Comparison of ENCODE assay signal across 10 cellular contexts in genomic region chr10:78981257-78981969, GRCh38.
DNase-seq lines count a peak whose midpoint lies in the region; ATAC-seq and TF ChIP-seq lines count a peak whose summit lies in the region.
"Had no signal": no experiment of that assay in that cellular context is flagged by ENCODE, and none has a peak within 500 bp of the region (broad histone marks: within the 10 kb centered on the region; RNA-seq: fewer than 3 reads in every experiment).

No MANE protein-coding gene starts in this region.

- H3K27ac Mint-ChIP-seq in activated T-helper 2 cell treated with anti-CD3 and anti-CD28 coated beads, Interferon-gamma antibody, Interleukin-2, Interleukin-4, amounts not matched to agents 10 μg/mL and 5 μg/mL and 100 μg/mL, durations not matched to agents 14 hours and 24 hours and 36 hours = no peak overlapping the region
- H3K27ac Mint-ChIP-seq in mesothelial cell of epicardium = no peak overlapping the region

- H3K27ac ChIP-seq in caudate nucleus (ENCODE audit: low read depth, low read length) = no peak overlapping the region
- H3K27ac ChIP-seq: coronary artery had no signal

- peaks cover 4% of the 10 kb centered on the region for H3K27me3 Mint-ChIP-seq in activated T-helper 2 cell treated with anti-CD3 and anti-CD28 coated beads, Interferon-gamma antibody, Interleukin-2, Interleukin-4, amounts not matched to agents 10 μg/mL and 5 μg/mL and 100 μg/mL, durations not matched to agents 14 hours and 24 hours and 36 hours (ENCODE audit: low read depth)
- no peaks in the 10 kb centered on the region for H3K27me3 Mint-ChIP-seq in mesothelial cell of epicardium (ENCODE audit: low read depth)

- no peaks in the 10 kb centered on the region for H3K36me3 Mint-ChIP-seq in activated T-helper 2 cell treated with anti-CD3 and anti-CD28 coated beads, Interferon-gamma antibody, Interleukin-2, Interleukin-4, amounts not matched to agents 10 μg/mL and 5 μg/mL and 100 μg/mL, durations not matched to agents 14 hours and 24 hours and 36 hours (ENCODE audit: low read depth)
- no peaks in the 10 kb centered on the region for H3K36me3 Mint-ChIP-seq in mesothelial cell of epicardium

- no peaks in the 10 kb centered on the region for H3K9me3 Mint-ChIP-seq in activated T-helper 2 cell treated with anti-CD3 and anti-CD28 coated beads, Interferon-gamma antibody, Interleukin-2, Interleukin-4, amounts not matched to agents 10 μg/mL and 5 μg/mL and 100 μg/mL, durations not matched to agents 14 hours and 24 hours and 36 hours
- H3K9me3 Mint-ChIP-seq in mesothelial cell of epicardium = no peaks in the 10 kb centered on the region
- H3K9me3 Mint-ChIP-seq: neural crest cell had no signal

- DNase-seq in GM10266 (ENCODE audit: extremely low spot score) (peak; percentile 57), NAMALWA (ENCODE audit: low spot score) (no peak), caudate nucleus (lab: John Stamatoyannopoulos, UW) (no peak), mesothelial cell of epicardium (ENCODE audit: low spot score in 2 of 2, unreplicated experiment in 2 of 2) (no peak)
- DNase-seq in activated T-helper 2 cell treated with anti-CD3 and anti-CD28 coated beads, Interferon-gamma antibody, Interleukin-2, Interleukin-4, amounts not matched to agents 10 μg/mL and 5 μg/mL and 100 μg/mL, durations not matched to agents 14 hours and 24 hours and 36 hours (ENCODE audit: low spot score) = peak; percentile 15

- no peak overlapping the region for H3K4me3 Mint-ChIP-seq in activated T-helper 2 cell treated with anti-CD3 and anti-CD28 coated beads, Interferon-gamma antibody, Interleukin-2, Interleukin-4, amounts not matched to agents 10 μg/mL and 5 μg/mL and 100 μg/mL, durations not matched to agents 14 hours and 24 hours and 36 hours (ENCODE audit: low read depth)
- H3K4me3 Mint-ChIP-seq in mesothelial cell of epicardium = no peak overlapping the region
- H3K4me3 Mint-ChIP-seq: neural crest cell had no signal

- TF ChIP-seq CTCF in GM10266 (IDR thresholded peaks at IDR 0.05; ENCODE audit: control insufficient read depth, insufficient read depth, low read depth, missing control alignments) = no peak
- TF ChIP-seq CTCF in mesothelial cell of epicardium (IDR thresholded peaks at IDR 0.05; ENCODE audit: unreplicated experiment) = no peak

- H3K4me1 Mint-ChIP-seq in activated T-helper 2 cell treated with anti-CD3 and anti-CD28 coated beads, Interferon-gamma antibody, Interleukin-2, Interleukin-4, amounts not matched to agents 10 μg/mL and 5 μg/mL and 100 μg/mL, durations not matched to agents 14 hours and 24 hours and 36 hours (ENCODE audit: low read depth) = peaks cover 13% of the 10 kb centered on the region
- H3K4me1 Mint-ChIP-seq in mesothelial cell of epicardium = peaks cover 30% of the 10 kb centered on the region

- intact Hi-C loops in activated T-helper 2 cell treated with anti-CD3 and anti-CD28 coated beads, Interferon-gamma antibody, Interleukin-2, Interleukin-4, amounts not matched to agents 10 μg/mL and 5 μg/mL and 100 μg/mL, durations not matched to agents 14 hours and 24 hours and 36 hours (cut with micrococcal nuclease) = no loop called here

- ATAC-seq in GM18873 (IDR thresholded peaks at IDR 0.05; ENCODE audit: low FRiP score, unreplicated experiment) (peak; percentile 57), HG02973 (IDR thresholded peaks at IDR 0.05; ENCODE audit: unreplicated experiment) (peak; percentile 65), HG03139 (IDR thresholded peaks at IDR 0.05; ENCODE audit: unreplicated experiment) (no peak)

Comparison
In these comparisons a context has a peak if more than half of its experiments do, and no peak if none do; other contexts are left out.
1. DNase-seq: peak in GM10266 (single experiment) and activated T-helper 2 cell treated with anti-CD3 and anti-CD28 coated beads, Interferon-gamma antibody, Interleukin-2, Interleukin-4, amounts not matched to agents 10 μg/mL and 5 μg/mL and 100 μg/mL, durations not matched to agents 14 hours and 24 hours and 36 hours (single experiment); none in NAMALWA (single experiment), caudate nucleus (0 of 61) and mesothelial cell of epicardium (0 of 2).